20 cellular contexts compared by ENCODE assay signal in genomic region chr2:215507836-215508235, GRCh38.
"Had no signal": no experiment of that assay in that cellular context is flagged by ENCODE, and none has a peak within 500 bp of the region (broad histone marks: within the 10 kb centered on the region; RNA-seq: fewer than 3 reads in every experiment).

No MANE protein-coding gene starts in this region.

- H3K27ac Mint-ChIP-seq: activated CD4-positive, alpha-beta memory T cell treated with anti-CD3 and anti-CD28 coated beads, Interleukin-2, amount 10 ng/mL, durations not matched to agents 7 days and 5 days; activated CD4-positive, alpha-beta T cell treated with anti-CD3 and anti-CD28 coated beads for 36 hours; activated naive CD4-positive, alpha-beta T cell treated with anti-CD3 and anti-CD28 coated beads for 36 hours; activated T-cell treated with anti-CD3 and anti-CD28 coated beads, Interleukin-2, amount 50 U/mL, for 24 hours; immature natural killer cell; naive thymus-derived CD4-positive, alpha-beta T cell; stimulated activated effector memory CD8-positive, alpha-beta T cell treated with anti-CD3 and anti-CD28 coated beads, Interleukin-12 subunit alpha, Interleukin-12 subunit beta, amount 100 ng/mL, for 72 hours had no signal

- H3K9ac ChIP-seq: parathyroid adenoma had no signal

- DNase-seq: activated CD4-positive, alpha-beta memory T cell treated with anti-CD3 and anti-CD28 coated beads, Interleukin-2, amount 10 ng/mL, durations not matched to agents 7 days and 5 days; activated CD4-positive, alpha-beta T cell treated with anti-CD3 and anti-CD28 coated beads for 36 hours; activated naive CD4-positive, alpha-beta T cell treated with anti-CD3 and anti-CD28 coated beads for 36 hours; activated T-cell treated with anti-CD3 and anti-CD28 coated beads, Interleukin-2, amount 50 U/mL, for 24 hours; cortex of kidney; effector CD4-positive, alpha-beta T cell; immature natural killer cell; kidney glomerular epithelial cell; left ventricle myocardium superior; mesenchymal stem cell; naive thymus-derived CD4-positive, alpha-beta T cell; stimulated activated CD4-positive, alpha-beta T cell treated with anti-CD3 and anti-CD28 coated beads, Interleukin-4, amount 100 ng/mL, for 24 hours; stomach; testis; upper lobe of left lung had no signal

- H3K27me3 ChIP-seq: stomach, testis, upper lobe of left lung had no signal

- H3K27ac ChIP-seq: parathyroid adenoma, stomach, testis, upper lobe of left lung had no signal

- H3K9me3 ChIP-seq: stomach, testis, upper lobe of left lung had no signal

- FAIRE-seq: TTC549 had no signal

- ATAC-seq: activated CD4-positive, alpha-beta T cell treated with anti-CD3 and anti-CD28 coated beads for 36 hours; esophagus mucosa; left ventricle myocardium superior; naive thymus-derived CD4-positive, alpha-beta T cell; sciatic nerve; stimulated activated effector memory CD8-positive, alpha-beta T cell treated with anti-CD3 and anti-CD28 coated beads, Interleukin-12 subunit alpha, Interleukin-12 subunit beta, amount 100 ng/mL, for 72 hours had no signal

- H3K9me3 Mint-ChIP-seq: activated CD4-positive, alpha-beta memory T cell treated with anti-CD3 and anti-CD28 coated beads, Interleukin-2, amount 10 ng/mL, durations not matched to agents 7 days and 5 days; activated naive CD4-positive, alpha-beta T cell treated with anti-CD3 and anti-CD28 coated beads for 36 hours; activated T-cell treated with anti-CD3 and anti-CD28 coated beads, Interleukin-2, amount 50 U/mL, for 24 hours; immature natural killer cell; stimulated activated effector memory CD8-positive, alpha-beta T cell treated with anti-CD3 and anti-CD28 coated beads, Interleukin-12 subunit alpha, Interleukin-12 subunit beta, amount 100 ng/mL, for 72 hours had no signal

- H3K79me2 ChIP-seq: parathyroid adenoma had no signal

- H3K36me3 Mint-ChIP-seq: immature natural killer cell; naive thymus-derived CD4-positive, alpha-beta T cell; stimulated activated effector memory CD8-positive, alpha-beta T cell treated with anti-CD3 and anti-CD28 coated beads, Interleukin-12 subunit alpha, Interleukin-12 subunit beta, amount 100 ng/mL, for 72 hours had no signal

- H3K36me3 ChIP-seq: stomach, upper lobe of left lung had no signal

- H3K4me3 Mint-ChIP-seq: activated CD4-positive, alpha-beta memory T cell treated with anti-CD3 and anti-CD28 coated beads, Interleukin-2, amount 10 ng/mL, durations not matched to agents 7 days and 5 days; activated CD4-positive, alpha-beta T cell treated with anti-CD3 and anti-CD28 coated beads for 36 hours; activated naive CD4-positive, alpha-beta T cell treated with anti-CD3 and anti-CD28 coated beads for 36 hours; activated T-cell treated with anti-CD3 and anti-CD28 coated beads, Interleukin-2, amount 50 U/mL, for 24 hours; immature natural killer cell; naive thymus-derived CD4-positive, alpha-beta T cell; stimulated activated effector memory CD8-positive, alpha-beta T cell treated with anti-CD3 and anti-CD28 coated beads, Interleukin-12 subunit alpha, Interleukin-12 subunit beta, amount 100 ng/mL, for 72 hours had no signal

- H3K27me3 Mint-ChIP-seq: activated CD4-positive, alpha-beta memory T cell treated with anti-CD3 and anti-CD28 coated beads, Interleukin-2, amount 10 ng/mL, durations not matched to agents 7 days and 5 days had no signal

- H3K4me1 ChIP-seq: parathyroid adenoma, testis had no signal

- H2AFZ ChIP-seq: parathyroid adenoma had no signal

- H3K4me1 Mint-ChIP-seq: activated CD4-positive, alpha-beta memory T cell treated with anti-CD3 and anti-CD28 coated beads, Interleukin-2, amount 10 ng/mL, durations not matched to agents 7 days and 5 days; immature natural killer cell; stimulated activated effector memory CD8-positive, alpha-beta T cell treated with anti-CD3 and anti-CD28 coated beads, Interleukin-12 subunit alpha, Interleukin-12 subunit beta, amount 100 ng/mL, for 72 hours had no signal

- H3K4me3 ChIP-seq: stomach, testis, upper lobe of left lung had no signal
